21 cellular contexts compared by ENCODE assay signal in the genomic region with DNA sequence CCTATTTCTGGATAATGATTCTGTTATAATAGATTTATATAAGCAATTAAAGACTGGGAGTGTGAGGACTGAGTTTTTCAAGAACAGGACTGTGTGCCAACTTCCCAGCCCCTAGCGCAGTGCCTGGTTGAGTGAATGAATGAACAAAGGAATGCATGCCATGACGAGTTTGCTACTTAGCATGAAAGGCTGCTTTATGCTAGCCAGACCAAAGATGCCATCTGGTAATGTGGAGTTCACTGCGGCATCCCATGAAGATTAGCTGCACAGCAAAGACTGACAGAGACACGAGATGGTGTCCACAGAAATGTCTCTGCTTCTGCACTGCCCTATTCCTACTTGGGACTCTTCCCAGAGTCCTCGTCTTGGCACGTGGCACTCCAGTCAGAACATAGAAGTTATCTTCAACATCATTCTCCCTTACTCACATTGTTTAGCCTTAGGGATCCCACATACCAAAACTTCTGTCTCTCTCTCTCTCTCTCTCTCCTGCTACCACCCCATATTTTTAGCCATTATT.
DNase-seq lines count a peak whose midpoint lies in the region.
"Had no signal": no experiment of that assay in that cellular context is flagged by ENCODE, and none has a peak within 500 bp of the region (broad histone marks: within the 10 kb centered on the region; RNA-seq: fewer than 3 reads in every experiment).

No MANE protein-coding gene starts in this region.

- DNase-seq in Ammon's horn (ENCODE audit: low spot score) (peak; percentile 64), astrocyte of the hippocampus (ENCODE audit: low read depth, low spot score) (peak; percentile 59), globus pallidus (ENCODE audit: low spot score) (peak; percentile 66), putamen (ENCODE audit: low spot score) (peak; percentile 27), DMS53 treated with DMSO at 0.1 percent for 48 hours (lab: John Stamatoyannopoulos, UW; ENCODE audit: unreplicated experiment) (no peak), occipital lobe (lab: John Stamatoyannopoulos, UW) (no peak), NCI-H146 (lab: John Stamatoyannopoulos, UW) (no peak)
- DNase-seq: CD4-positive, CD25-positive, alpha-beta regulatory T cell; COR-L47; DMS79 treated with DMSO at 0.1 percent for 48 hours; H7; HFFc6; MM.1S; NCI-H1092; NCI-H1436 treated with DMSO at 0.1 percent for 48 hours; NCI-H2029; NCI-H2227 treated with DMSO at 0.1 percent for 48 hours; NCI-H510A; PC-9; SHP77 treated with DMSO at 0.1 percent for 48 hours; SK-N-SH had no signal

Comparison
In these comparisons a context has a peak if more than half of its experiments do, and no peak if none do; other contexts are left out.
1. DNase-seq: peak in Ammon's horn (single experiment), astrocyte of the hippocampus (single experiment), globus pallidus (single experiment) and putamen (single experiment); none in DMS53 treated with DMSO at 0.1 percent for 48 hours (single experiment), occipital lobe (single experiment) and NCI-H146 (single experiment).